ENCODE assay signal across 8 cellular contexts in the genomic region with DNA sequence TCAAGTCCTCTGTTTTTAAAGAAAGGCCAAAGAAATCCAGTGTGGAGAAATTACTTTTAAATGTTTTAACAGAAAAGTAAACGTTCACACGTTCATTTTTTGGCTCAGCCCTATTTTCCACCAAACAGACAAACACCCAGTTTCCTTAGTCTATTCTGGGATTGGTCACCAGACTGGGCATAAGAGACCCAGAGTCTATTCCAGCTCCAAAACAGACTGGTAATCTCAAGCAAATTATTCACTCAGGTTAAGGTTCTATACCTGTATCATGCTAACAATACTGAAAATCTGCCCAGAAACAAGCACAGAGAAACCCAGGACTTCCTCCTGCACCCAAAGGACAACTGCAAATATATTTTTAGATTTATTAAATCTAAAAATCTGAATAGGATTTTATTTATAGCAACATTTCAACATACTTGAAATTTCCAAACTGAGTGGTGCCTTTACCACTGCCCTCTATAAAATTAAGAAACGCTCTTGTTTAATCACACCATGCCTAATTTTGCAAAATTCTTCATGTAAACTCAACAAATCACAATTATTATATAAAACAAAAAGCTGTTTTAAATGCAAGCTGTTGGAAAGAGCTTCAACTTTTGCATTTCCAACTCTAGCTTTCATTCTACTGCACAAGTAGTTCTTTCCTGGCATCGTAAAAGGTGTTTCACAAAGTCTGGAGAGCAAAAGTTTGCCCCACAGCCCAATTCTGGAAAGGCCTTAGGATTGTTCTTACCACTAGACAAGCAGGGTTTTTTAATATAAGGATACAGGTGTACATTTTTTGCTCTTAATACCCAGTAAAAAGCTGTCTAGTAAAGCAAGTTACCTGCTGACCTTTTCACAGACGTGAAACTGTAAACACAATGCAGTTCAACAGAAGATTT. TPM values are rescaled to one million over a fixed set of nuclear protein-coding genes. Genes with fewer than 3 reads are reported as not detected.
DNase-seq lines count a peak whose midpoint lies in the region; TF ChIP-seq lines count a peak whose summit lies in the region.

No MANE protein-coding gene starts in this region.

- DNase-seq in GM12865 (ENCODE audit: low read depth) (no peak), endodermal cell (no peak), ovary (no peak), CD1c-positive myeloid dendritic cell (ENCODE audit: extremely low spot score) (no peak), ACHN (no peak), COR-L47 (lab: John Stamatoyannopoulos, UW) (no peak), foreskin melanocyte (no peak)

- no peak overlapping the region for H3K27ac Mint-ChIP-seq in endodermal cell

- H3K36me3 ChIP-seq in KOPT-K1 (ENCODE audit: insufficient read depth, low read length) = no peaks in the 10 kb centered on the region
- peaks cover 4% of the 10 kb centered on the region for H3K36me3 ChIP-seq in endodermal cell (ENCODE audit: control insufficient read depth, insufficient read depth, low read length)
- no peaks in the 10 kb centered on the region for H3K36me3 ChIP-seq in ovary

- 86 to 88% methylated on average over 1 to 5 of the region's 5 CpGs for WGBS in endodermal cell (ENCODE audit: insufficient coverage in 1 of 2, insufficient read length in 1 of 2), 2 experiments
- WGBS in ovary, 3 donors = 12 to 15% (median 13%) methylated on average over 5 of the region's 5 CpGs

- no peaks in the 10 kb centered on the region for H3K4me1 Mint-ChIP-seq in endodermal cell

- intact Hi-C loops in ovary (cut with DNase I) = no loop called here

- H3K9me3 ChIP-seq in KOPT-K1 (ENCODE audit: insufficient read depth, low read length, poor library complexity, severe bottlenecking) (peaks cover 8% of the 10 kb centered on the region), endodermal cell (ENCODE audit: control insufficient read depth, low read length) (peaks cover 5% of the 10 kb centered on the region), ovary (no peaks in the 10 kb centered on the region)

- H3K4me3 Mint-ChIP-seq in endodermal cell = peak overlapping the region; percentile 52

- H3K4me3 ChIP-seq in GM12865 (ENCODE audit: low read depth, low read length) (peak overlapping the region; percentile 64), endodermal cell (ENCODE audit: low read length) (peak overlapping the region; percentile 55), ovary (peak overlapping the region; percentile 43)

- TF ChIP-seq POLR2A in ovary (IDR thresholded peaks at IDR 0.05) = no peak

- H3K4me1 ChIP-seq in endodermal cell (ENCODE audit: control insufficient read depth, insufficient read depth, low read length) (no peaks in the 10 kb centered on the region), ovary (ENCODE audit: insufficient read depth) (peaks cover 3% of the 10 kb centered on the region)

- H3K9me3 Mint-ChIP-seq in endodermal cell = no peaks in the 10 kb centered on the region

- no peak overlapping the region for H3K9ac ChIP-seq in endodermal cell (ENCODE audit: extremely low read depth, low read length, poor library complexity, severe bottlenecking)

- no peak for TF ChIP-seq EP300 in ovary (IDR thresholded peaks at IDR 0.05)

- no peaks in the 10 kb centered on the region for H3K27me3 Mint-ChIP-seq in endodermal cell (ENCODE audit: insufficient read depth)

- no peak for TF ChIP-seq CTCF in GM12865 (IDR thresholded peaks at IDR 0.05; ENCODE audit: insufficient read depth, low read depth, low read length, missing control alignments)
- no peak for TF ChIP-seq CTCF in endodermal cell (conservative IDR thresholded peaks at IDR 0.05)
- no peak for TF ChIP-seq CTCF in ovary (IDR thresholded peaks at IDR 0.05)

- peaks cover 5% of the 10 kb centered on the region for H3K36me3 Mint-ChIP-seq in endodermal cell (ENCODE audit: low read depth)

- H3K27ac ChIP-seq in KOPT-K1 (ENCODE audit: low read depth, low read length, poor library complexity, severe bottlenecking) = peak overlapping the region; percentile 43
- H3K27ac ChIP-seq in endodermal cell (ENCODE audit: low read depth, low read length) = no peak overlapping the region
- H3K27ac ChIP-seq in ovary = peak overlapping the region in 1 of 2 donors; percentile 64

- in situ Hi-C loops in ACHN (cut with HindIII; ENCODE audit: low pct_ligation_motif_present, low pct_unique_long_range_greater_than_20kb, low sequenced_read_pairs) = no loop called here

- no peaks in the 10 kb centered on the region for H3K27me3 ChIP-seq in endodermal cell (ENCODE audit: control insufficient read depth, insufficient read depth, low read length, poor library complexity, severe bottlenecking)
- no peaks in the 10 kb centered on the region for H3K27me3 ChIP-seq in ovary

RNA-seq across cellular contexts. Expression of a gene that starts 18.7 kb away (rescaled TPM):
- total RNA-seq in endodermal cell (10 to 100 TPM; 33.8 to 37.8 TPM), ovary (10 to 100 TPM; 22.2 to 98.8 (median 67.4) TPM)
- 20.2 TPM for polyA plus RNA-seq in endodermal cell (2013, experiment 1 of 2)
- 20.1 TPM for polyA plus RNA-seq in endodermal cell (2013, experiment 2 of 2)
- polyA plus RNA-seq in ovary = 10 to 100 TPM in 1 of 2 donors, 1 to 10 TPM in 1; 9.1 to 19.1 TPM
